14 cellular contexts compared by ENCODE assay signal in genomic region chr15:56667517-56667916, GRCh38.
"Had no signal": no experiment of that assay in that cellular context is flagged by ENCODE, and none has a peak within 500 bp of the region (broad histone marks: within the 10 kb centered on the region; RNA-seq: fewer than 3 reads in every experiment).

No MANE protein-coding gene starts in this region.

- H3K9me3 ChIP-seq: transverse colon had no signal

- H3K27ac ChIP-seq: hepatocyte, parathyroid adenoma, transverse colon had no signal

- H3K4me1 Mint-ChIP-seq: activated naive CD4-positive, alpha-beta T cell treated with anti-CD3 and anti-CD28 coated beads, Interleukin-2, amount 50 U/mL, for 24 hours; WTC11 had no signal

- H3K4me1 ChIP-seq: parathyroid adenoma had no signal

- H3K27ac Mint-ChIP-seq: activated CD8-positive, alpha-beta T cell treated with anti-CD3 and anti-CD28 coated beads for 36 hours; activated naive CD4-positive, alpha-beta T cell treated with anti-CD3 and anti-CD28 coated beads, Interleukin-2, amount 50 U/mL, for 24 hours; WTC11 had no signal

- H3K27me3 ChIP-seq: hepatocyte, transverse colon had no signal

- H3K9me3 Mint-ChIP-seq: activated CD8-positive, alpha-beta T cell treated with anti-CD3 and anti-CD28 coated beads for 36 hours; activated naive CD4-positive, alpha-beta T cell treated with anti-CD3 and anti-CD28 coated beads, Interleukin-2, amount 50 U/mL, for 24 hours; WTC11 had no signal

- ATAC-seq: activated CD8-positive, alpha-beta T cell treated with anti-CD3 and anti-CD28 coated beads for 36 hours; right cardiac atrium; stimulated activated naive CD8-positive, alpha-beta T cell treated with anti-CD3 and anti-CD28 coated beads, Interleukin-15, Interleukin-2, amounts not matched to agents 100 U/mL and 50 U/mL, for 24 hours; WTC11 had no signal

- H3K27me3 Mint-ChIP-seq: activated CD8-positive, alpha-beta T cell treated with anti-CD3 and anti-CD28 coated beads for 36 hours; activated naive CD4-positive, alpha-beta T cell treated with anti-CD3 and anti-CD28 coated beads, Interleukin-2, amount 50 U/mL, for 24 hours had no signal

- H3K4me3 Mint-ChIP-seq: activated CD8-positive, alpha-beta T cell treated with anti-CD3 and anti-CD28 coated beads for 36 hours; activated naive CD4-positive, alpha-beta T cell treated with anti-CD3 and anti-CD28 coated beads, Interleukin-2, amount 50 U/mL, for 24 hours; WTC11 had no signal

- DNase-seq: activated CD4-positive, alpha-beta T cell treated with anti-CD3 and anti-CD28 coated beads for 48 hours; activated CD8-positive, alpha-beta T cell treated with anti-CD3 and anti-CD28 coated beads for 36 hours; activated effector memory CD4-positive, alpha-beta T cell treated with anti-CD3 and anti-CD28 coated beads, Interleukin-2, amount 50 U/mL, for 16 hours; activated T-cell treated with anti-CD3 and anti-CD28 coated beads, Interleukin-2, amount 50 U/mL, for 48 hours; amniotic stem cell; right cardiac atrium; stimulated activated naive CD8-positive, alpha-beta T cell treated with anti-CD3 and anti-CD28 coated beads, Interleukin-15, Interleukin-2, amounts not matched to agents 100 U/mL and 50 U/mL, for 24 hours; T-helper 2 cell; transverse colon had no signal

- H3K4me3 ChIP-seq: hepatocyte, smooth muscle cell, transverse colon had no signal
